Comparison of ENCODE assay signal across 2 cellular contexts in genomic region chr4:2755821-2756690, GRCh38.
TF ChIP-seq lines count a peak whose summit lies in the region.

Gene TNIP2 (minus strand): TSS chr4:2756336. CDS start chr4:2756289, 47 bp downstream.

TF ChIP-seq in HEK293, 187 proteins besides CTCF, POLR2A, EP300 and RAD21 (continued from another document and continues in another):
- TF ChIP-seq ZNF155 (tag by site-specific recombination; IDR thresholded peaks at IDR 0.05), result no peak
- TF ChIP-seq KLF1 (tag by site-specific recombination; IDR thresholded peaks at IDR 0.05), result peak; percentile 31
- TF ChIP-seq ZNF324 (tag by site-specific recombination; IDR thresholded peaks at IDR 0.05), result no peak
- 0 out of 2 replicates have a peak, but pooled peaks have one; percentile 26 for TF ChIP-seq PATZ1 (tag by site-specific recombination; IDR thresholded peaks at IDR 0.05)
- peak; percentile 58; the same call in 1 of the 2 replicates for TF ChIP-seq ZBTB20 (tag by site-specific recombination; IDR thresholded peaks at IDR 0.05)
- no peak for TF ChIP-seq ZNF138 (tag by site-specific recombination; IDR thresholded peaks at IDR 0.05; ENCODE audit: borderline replicate concordance)
- TF ChIP-seq ZNF791 (tag by site-specific recombination; IDR thresholded peaks at IDR 0.05), result no peak
- no peak for TF ChIP-seq GLI4 (tag by site-specific recombination; IDR thresholded peaks at IDR 0.05)
- no peak for TF ChIP-seq ZNF19 (tag by site-specific recombination; IDR thresholded peaks at IDR 0.05; ENCODE audit: low read depth)
- 0 out of 2 replicates have a peak, but pooled peaks have one; percentile 13 for TF ChIP-seq OSR2 (tag by site-specific recombination; IDR thresholded peaks at IDR 0.05)
- no peak for TF ChIP-seq ZNF112 (tag by site-specific recombination; IDR thresholded peaks at IDR 0.05)
- TF ChIP-seq ZNF670 (tag by site-specific recombination; IDR thresholded peaks at IDR 0.05; ENCODE audit: low read depth), result no peak
- no peak for TF ChIP-seq ZNF544 (tag by site-specific recombination; IDR thresholded peaks at IDR 0.05)
- TF ChIP-seq GLIS1 (tag by site-specific recombination; IDR thresholded peaks at IDR 0.05), result peak; percentile 37; the same call in 1 of the 2 replicates
- 0 out of 2 replicates have a peak, but pooled peaks have one; percentile 19 for TF ChIP-seq KLF10 (tag by site-specific recombination; IDR thresholded peaks at IDR 0.05)
- no peak for TF ChIP-seq ZNF423 (tag by site-specific recombination; IDR thresholded peaks at IDR 0.05)
- no peak for TF ChIP-seq ZNF621 (tag by site-specific recombination; IDR thresholded peaks at IDR 0.05)
- no peak for TF ChIP-seq ZNF76 (tag by site-specific recombination; IDR thresholded peaks at IDR 0.05; ENCODE audit: borderline replicate concordance, low read depth)
- TF ChIP-seq ZNF518A (tag by site-specific recombination; conservative IDR thresholded peaks at IDR 0.05; ENCODE audit: low read depth), result no peak
- TF ChIP-seq YY1 (tag by site-specific recombination; IDR thresholded peaks at IDR 0.05), result no peak; the same call in 1 of the 2 replicates
- TF ChIP-seq HIC1 (tag by site-specific recombination; IDR thresholded peaks at IDR 0.05), result no peak
- no peak for TF ChIP-seq ZNF600 (tag by site-specific recombination; IDR thresholded peaks at IDR 0.05)

TF ChIP-seq in K562, 482 proteins besides CTCF, POLR2A, EP300 and RAD21 (continued from another document and continues in another):
- TF ChIP-seq CHD7 (IDR thresholded peaks at IDR 0.05; ENCODE audit: low read depth, low read length), result no peak
- no peak for TF ChIP-seq SMAD2 (IDR thresholded peaks at IDR 0.05; ENCODE audit: low read depth, low read length)
- peak in 1 of 3 experiments; percentile 69; a peak in 2 of 6 replicates for TF ChIP-seq ZBTB11 (CRISPR knock-in tag; IDR thresholded peaks at IDR 0.05)
- no peak for TF ChIP-seq SMAD3 (CRISPR knock-in tag; conservative IDR thresholded peaks at IDR 0.05)
- no peak for TF ChIP-seq TCF7L2 (IDR thresholded peaks at IDR 0.05; ENCODE audit: low read depth, low read length)
- no peak for TF ChIP-seq ZNF518B (CRISPR knock-in tag; IDR thresholded peaks at IDR 0.05)
- 0 out of 2 replicates have a peak, but pooled peaks have one; percentile 14 for TF ChIP-seq EGR1 (conservative IDR thresholded peaks at IDR 0.05)
- no peak for TF ChIP-seq DACH1 (IDR thresholded peaks at IDR 0.05; ENCODE audit: partially characterized antibody)
- peak; percentile 47; the same call in 1 of the 2 replicates for TF ChIP-seq ZEB2 (IDR thresholded peaks at IDR 0.05)
- no peak for TF ChIP-seq TGIF2 (CRISPR knock-in tag; IDR thresholded peaks at IDR 0.05)
- no peak for TF ChIP-seq SRF (CRISPR knock-in tag; IDR thresholded peaks at IDR 0.05)
- no peak for TF ChIP-seq YBX1 (IDR thresholded peaks at IDR 0.05)
- peak in 1 of 2 experiments; percentile 98; a peak in 2 of 4 replicates for TF ChIP-seq ZNF639 (CRISPR knock-in tag; conservative IDR thresholded peaks at IDR 0.05 in 1 of 2, IDR thresholded peaks at IDR 0.05 in 1 of 2)
- TF ChIP-seq THAP7 (CRISPR knock-in tag; IDR thresholded peaks at IDR 0.05), result peak; percentile 79; the same call in 1 of the 2 replicates
- TF ChIP-seq MYNN (IDR thresholded peaks at IDR 0.05), result no peak
- no peak for TF ChIP-seq MYNN (CRISPR knock-in tag; IDR thresholded peaks at IDR 0.05)
- peak; percentile 86 for TF ChIP-seq MTA3 (IDR thresholded peaks at IDR 0.05; ENCODE audit: borderline replicate concordance)
- no peak for TF ChIP-seq PCBP2 (IDR thresholded peaks at IDR 0.05; ENCODE audit: low read depth, low read length, poor library complexity, severe bottlenecking)
- TF ChIP-seq ZNF398 (CRISPR knock-in tag; IDR thresholded peaks at IDR 0.05), result no peak
- no peak for TF ChIP-seq ATF1 (CRISPR knock-in tag; IDR thresholded peaks at IDR 0.05)
- TF ChIP-seq ATF1 (tag; IDR thresholded peaks at IDR 0.05), result peak; percentile 38; the same call in 1 of the 2 replicates
- TF ChIP-seq NR4A1 (CRISPR knock-in tag; IDR thresholded peaks at IDR 0.05), result no peak
- peak; percentile 35; the same call in 1 of the 2 replicates for TF ChIP-seq NR4A1 (tag; IDR thresholded peaks at IDR 0.05)
- TF ChIP-seq MAFK (IDR thresholded peaks at IDR 0.05; ENCODE audit: low read length), result no peak
